ENCODE assay signal across 3 cellular contexts in the genomic region with DNA sequence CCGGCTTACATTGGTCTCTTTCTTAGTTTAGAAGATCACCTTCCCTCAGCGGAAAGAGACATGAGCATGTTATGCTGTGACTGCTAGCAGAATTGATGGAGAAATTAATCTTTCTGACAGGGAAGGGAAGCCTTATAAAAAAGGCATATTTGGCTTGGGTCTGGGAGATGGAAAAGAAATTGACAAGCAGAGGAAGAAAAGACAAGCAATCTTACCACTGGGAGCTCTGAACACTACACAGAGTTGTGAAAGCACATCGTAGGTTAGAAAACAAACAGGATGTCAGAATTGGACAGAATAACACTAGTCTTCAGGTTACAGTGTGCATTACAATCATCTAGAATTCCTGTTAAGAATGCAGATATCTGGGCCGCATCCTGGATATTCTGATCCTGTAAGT.
TF ChIP-seq lines count a peak whose summit lies in the region.

No MANE protein-coding gene starts in this region.

TF ChIP-seq in GM23338, 12 proteins besides CTCF, POLR2A, EP300 and RAD21:
- TF ChIP-seq EZH2 (IDR thresholded peaks at IDR 0.05; ENCODE audit: low read depth, unreplicated experiment), result no peak
- TF ChIP-seq STAT1 (IDR thresholded peaks at IDR 0.05; ENCODE audit: unreplicated experiment), result no peak
- TF ChIP-seq NANOG (IDR thresholded peaks at IDR 0.05; ENCODE audit: borderline replicate concordance), result no peak
- TF ChIP-seq POLR2AphosphoS5 (IDR thresholded peaks at IDR 0.05; ENCODE audit: low read depth), result no peak

TF ChIP-seq in H1, 55 proteins besides CTCF, POLR2A, EP300 and RAD21:
- no peak for TF ChIP-seq SP4 (IDR thresholded peaks at IDR 0.05; ENCODE audit: low read length)
- no peak for TF ChIP-seq CHD2 (IDR thresholded peaks at IDR 0.05; ENCODE audit: low read length)
- TF ChIP-seq FOSL1 (IDR thresholded peaks at IDR 0.05; ENCODE audit: insufficient read depth, low read depth, low read length), result no peak
- no peak for TF ChIP-seq PHF8 (conservative IDR thresholded peaks at IDR 0.05; ENCODE audit: low read depth, low read length)
- no peak for TF ChIP-seq HDAC2 (IDR thresholded peaks at IDR 0.05; ENCODE audit: borderline replicate concordance in 1 of 2, low read depth in 2 of 2, low read length in 2 of 2)
- TF ChIP-seq NRF1 (IDR thresholded peaks at IDR 0.05; ENCODE audit: low read depth, low read length), result no peak
TF ChIP-seq in H1: peak in this region for 0.

TF ChIP-seq in neural cell, 6 proteins besides CTCF, POLR2A, EP300 and RAD21:
- TF ChIP-seq EZH2 (IDR thresholded peaks at IDR 0.05; ENCODE audit: borderline replicate concordance, insufficient read depth, low read length, poor library complexity, severe bottlenecking) (no peak), MXI1 (conservative IDR thresholded peaks at IDR 0.05; ENCODE audit: poor library complexity, severe bottlenecking) (no peak), TAF1 (IDR thresholded peaks at IDR 0.05; ENCODE audit: low read depth) (no peak), POLR2AphosphoS5 (IDR thresholded peaks at IDR 0.05) (peak; percentile 60), SMC3 (conservative IDR thresholded peaks at IDR 0.05; ENCODE audit: poor library complexity) (peak; percentile 18)
- TF ChIP-seq, protein P1, sequence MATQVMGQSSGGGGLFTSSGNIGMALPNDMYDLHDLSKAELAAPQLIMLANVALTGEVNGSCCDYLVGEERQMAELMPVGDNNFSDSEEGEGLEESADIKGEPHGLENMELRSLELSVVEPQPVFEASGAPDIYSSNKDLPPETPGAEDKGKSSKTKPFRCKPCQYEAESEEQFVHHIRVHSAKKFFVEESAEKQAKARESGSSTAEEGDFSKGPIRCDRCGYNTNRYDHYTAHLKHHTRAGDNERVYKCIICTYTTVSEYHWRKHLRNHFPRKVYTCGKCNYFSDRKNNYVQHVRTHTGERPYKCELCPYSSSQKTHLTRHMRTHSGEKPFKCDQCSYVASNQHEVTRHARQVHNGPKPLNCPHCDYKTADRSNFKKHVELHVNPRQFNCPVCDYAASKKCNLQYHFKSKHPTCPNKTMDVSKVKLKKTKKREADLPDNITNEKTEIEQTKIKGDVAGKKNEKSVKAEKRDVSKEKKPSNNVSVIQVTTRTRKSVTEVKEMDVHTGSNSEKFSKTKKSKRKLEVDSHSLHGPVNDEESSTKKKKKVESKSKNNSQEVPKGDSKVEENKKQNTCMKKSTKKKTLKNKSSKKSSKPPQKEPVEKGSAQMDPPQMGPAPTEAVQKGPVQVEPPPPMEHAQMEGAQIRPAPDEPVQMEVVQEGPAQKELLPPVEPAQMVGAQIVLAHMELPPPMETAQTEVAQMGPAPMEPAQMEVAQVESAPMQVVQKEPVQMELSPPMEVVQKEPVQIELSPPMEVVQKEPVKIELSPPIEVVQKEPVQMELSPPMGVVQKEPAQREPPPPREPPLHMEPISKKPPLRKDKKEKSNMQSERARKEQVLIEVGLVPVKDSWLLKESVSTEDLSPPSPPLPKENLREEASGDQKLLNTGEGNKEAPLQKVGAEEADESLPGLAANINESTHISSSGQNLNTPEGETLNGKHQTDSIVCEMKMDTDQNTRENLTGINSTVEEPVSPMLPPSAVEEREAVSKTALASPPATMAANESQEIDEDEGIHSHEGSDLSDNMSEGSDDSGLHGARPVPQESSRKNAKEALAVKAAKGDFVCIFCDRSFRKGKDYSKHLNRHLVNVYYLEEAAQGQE (IDR thresholded peaks at IDR 0.05; ENCODE audit: borderline replicate concordance), result peak; percentile 25
